Comparison of ENCODE assay signal across 9 cellular contexts in the genomic region with DNA sequence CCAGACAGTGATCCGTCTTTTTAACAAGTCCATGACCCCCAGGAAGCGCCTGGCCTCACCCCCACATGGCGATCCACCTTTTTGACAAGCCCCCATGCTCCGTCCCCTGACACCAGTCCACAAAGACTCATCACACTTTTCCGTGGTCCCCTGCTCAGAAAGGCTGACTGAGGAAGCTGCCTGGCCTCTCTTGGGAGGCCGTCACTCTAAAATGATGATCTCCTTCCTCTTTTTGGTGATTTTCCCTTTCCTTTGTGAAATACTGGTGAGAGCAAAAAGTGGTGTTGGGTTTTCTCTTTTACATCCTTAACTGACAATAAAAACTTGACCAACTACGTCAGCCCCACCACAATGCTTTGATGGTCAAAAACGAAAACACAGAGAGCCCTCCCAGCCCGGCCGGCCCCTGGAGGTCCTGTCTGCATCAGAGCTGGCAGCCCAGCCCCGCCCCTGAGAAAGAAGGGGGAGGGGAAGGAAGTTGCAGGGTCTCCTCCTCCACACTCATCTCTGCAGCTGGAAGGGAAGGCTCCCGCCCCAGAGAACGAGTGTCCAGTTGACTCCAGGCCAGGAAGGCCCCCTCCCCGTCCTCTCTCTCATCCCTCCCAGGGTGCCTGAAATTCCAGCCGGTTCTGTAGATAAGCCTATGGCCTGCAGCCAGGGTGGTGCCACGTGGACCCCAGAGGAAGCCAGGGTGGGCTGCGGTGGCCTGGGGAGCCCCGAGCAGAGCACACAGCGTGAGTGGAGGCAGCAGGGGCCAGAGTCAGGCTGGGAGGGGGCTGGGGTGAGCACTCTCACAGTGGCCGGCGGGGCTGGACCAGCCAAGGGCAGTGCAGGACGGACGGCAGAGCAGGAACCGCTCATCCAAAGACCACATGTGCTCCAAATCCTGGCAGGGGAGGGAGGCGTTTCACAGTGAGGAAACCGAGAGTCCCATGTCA. TPM values are rescaled to one million over a fixed set of nuclear protein-coding genes. Genes with fewer than 3 reads are reported as not detected.
DNase-seq lines count a peak whose midpoint lies in the region; ATAC-seq and TF ChIP-seq lines count a peak whose summit lies in the region.
"Had no signal": no experiment of that assay in that cellular context is flagged by ENCODE, and none has a peak within 500 bp of the region (broad histone marks: within the 10 kb centered on the region; RNA-seq: fewer than 3 reads in every experiment).

No MANE protein-coding gene starts in this region.

- POLR2A ChIA-PET in CD4-positive, alpha-beta T cell (lab: Charles Lee) = no interaction called here

- H3K9me3 ChIP-seq in CD4-positive, alpha-beta T cell (ENCODE audit: control insufficient read depth, low read length) = no peaks in the 10 kb centered on the region

- H3K36me3 Mint-ChIP-seq in CD4-positive, alpha-beta T cell (ENCODE audit: low read depth) = no peaks in the 10 kb centered on the region

- H3K27ac Mint-ChIP-seq in CD4-positive, alpha-beta T cell = peak overlapping the region; percentile 99

- H3K27ac ChIP-seq in CD4-positive, alpha-beta T cell (ENCODE audit: low read depth, low read length) = no peak overlapping the region
- peak overlapping the region; percentile 12; the same call in 1 of the 2 replicates for H3K27ac ChIP-seq in HL-60 (replicated peaks)
- peak overlapping the region; percentile 83 for H3K27ac ChIP-seq in layer of hippocampus (ENCODE audit: low read depth, low read length)
- peak overlapping the region; percentile 76 for H3K27ac ChIP-seq in temporal lobe (ENCODE audit: low read depth, low read length)
- H3K27ac ChIP-seq in foreskin keratinocyte = no peak overlapping the region
- H3K27ac ChIP-seq: epithelial cell of prostate had no signal

- CTCF ChIA-PET in CD4-positive, alpha-beta T cell (lab: Charles Lee) = no interaction called here

- TF ChIP-seq CTCF in CD4-positive, alpha-beta T cell (IDR thresholded peaks at IDR 0.05) = no peak
- no peak for TF ChIP-seq CTCF in HL-60 (IDR thresholded peaks at IDR 0.05; ENCODE audit: insufficient read depth, low read length)
- no peak for TF ChIP-seq CTCF in foreskin keratinocyte (conservative IDR thresholded peaks at IDR 0.05)

- H3K4me3 Mint-ChIP-seq in CD4-positive, alpha-beta T cell = no peak overlapping the region

- ATAC-seq in CD4-positive, alpha-beta T cell (ENCODE audit: poor library complexity) = no peak
- peak; percentile 61 for ATAC-seq in GM21423 (IDR thresholded peaks at IDR 0.05; ENCODE audit: unreplicated experiment)
- no peak for ATAC-seq in foreskin keratinocyte

- intact Hi-C loops in CD4-positive, alpha-beta T cell (cut with DNase I, micrococcal nuclease) = loop anchor here in 1 of 2 experiments (10.0 kb wide), 3 partner anchors 328 to 558 kb away; a partner anchor contains a TSS

- no peaks in the 10 kb centered on the region for H3K27me3 Mint-ChIP-seq in CD4-positive, alpha-beta T cell

- no peaks in the 10 kb centered on the region for H3K27me3 ChIP-seq in CD4-positive, alpha-beta T cell (ENCODE audit: control insufficient read depth, insufficient read depth, low read length)
- no peaks in the 10 kb centered on the region for H3K27me3 ChIP-seq in HL-60 (ENCODE audit: insufficient read depth, poor library complexity, severe bottlenecking)
- no peaks in the 10 kb centered on the region for H3K27me3 ChIP-seq in layer of hippocampus (ENCODE audit: control insufficient read depth, insufficient read depth, low read length)
- no peaks in the 10 kb centered on the region for H3K27me3 ChIP-seq in foreskin keratinocyte

- H3K4me3 ChIP-seq in HL-60 (replicated peaks; ENCODE audit: insufficient read depth, low read length) = peak overlapping the region; percentile 15

- H3K9me3 Mint-ChIP-seq in CD4-positive, alpha-beta T cell = no peaks in the 10 kb centered on the region

- peaks cover 3% of the 10 kb centered on the region for H3K4me1 ChIP-seq in foreskin keratinocyte

- DNase-seq in CD4-positive, alpha-beta T cell = no peak
- DNase-seq in HL-60 (ENCODE audit: low read depth in 1 of 2, low spot score in 1 of 2) = peak in 1 of 2 experiments; percentile 70
- peak; percentile 90 for DNase-seq in astrocyte of the hippocampus (ENCODE audit: low read depth, low spot score)
- DNase-seq in stimulated activated naive CD4-positive, alpha-beta T cell (lab: John Stamatoyannopoulos, UW) = no peak
- DNase-seq in foreskin keratinocyte = no peak

- peaks cover 39% of the 10 kb centered on the region for H3K4me1 Mint-ChIP-seq in CD4-positive, alpha-beta T cell (ENCODE audit: low read depth)

RNA-seq across cellular contexts. Expression of a gene that starts 19.9 kb away (rescaled TPM):
- 100 to 1,000 TPM in 1 of 2 experiments, 10 to 100 TPM in 1; 98.8 to 104 TPM for total RNA-seq in CD4-positive, alpha-beta T cell
- total RNA-seq in temporal lobe (42.8 TPM), foreskin keratinocyte (30.6 and 30.8 TPM in 2 replicates)
- 29.4 and 31.0 TPM in 2 replicates for polyA plus RNA-seq in foreskin keratinocyte

Comparison
In these comparisons a context has a peak if more than half of its experiments do, and no peak if none do; other contexts are left out.
1. H3K27ac ChIP-seq: peak in HL-60 (single experiment), layer of hippocampus (single experiment) and temporal lobe (single experiment); none in CD4-positive, alpha-beta T cell (single experiment) and foreskin keratinocyte (single experiment).